ENCODE assay signal across 20 cellular contexts in genomic region chr21:38088916-38089762, GRCh38.
"Had no signal": no experiment of that assay in that cellular context is flagged by ENCODE, and none has a peak within 500 bp of the region (broad histone marks: within the 10 kb centered on the region; RNA-seq: fewer than 3 reads in every experiment).

No MANE protein-coding gene starts in this region.

- H3K9me3 ChIP-seq: left lung, lower lobe of right lung, ovary, thyroid gland, vagina had no signal

- H3K4me3 ChIP-seq: dorsolateral prefrontal cortex, left lung, lower lobe of right lung, ovary, smooth muscle cell, thyroid gland, vagina had no signal

- H3K4me2 ChIP-seq: smooth muscle cell had no signal

- ATAC-seq: left lung; lower lobe of right lung; natural killer cell; sciatic nerve; stimulated activated naive CD8-positive, alpha-beta T cell treated with anti-CD3 and anti-CD28 coated beads, Interleukin-15, amount 100 ng/mL, for 72 hours had no signal

- H3K27me3 ChIP-seq: ovary, thyroid gland, vagina had no signal

- H3K4me1 ChIP-seq: left lung, lower lobe of right lung, thyroid gland, vagina had no signal

- H3K27ac ChIP-seq: dorsolateral prefrontal cortex, left lung, lower lobe of right lung, ovary, thyroid gland, vagina had no signal

- DNase-seq: dorsolateral prefrontal cortex; effector CD4-positive, alpha-beta T cell; kidney; left lung; lower lobe of right lung; natural killer cell; occipital lobe; ovary; retina; stimulated activated CD4-positive, alpha-beta T cell treated with anti-CD3 and anti-CD28 coated beads, Interleukin-12 subunit alpha, Interleukin-12 subunit beta, amount 100 ng/mL, for 4 hours; stimulated activated CD4-positive, alpha-beta T cell treated with anti-CD3 and anti-CD28 coated beads, Interleukin-1b, Interleukin-23, amount 100 ng/mL, for 48 hours; stimulated activated CD4-positive, alpha-beta T cell treated with anti-CD3 and anti-CD28 coated beads, Interleukin-4, amount 100 ng/mL, for 1 hour; stimulated activated CD8-positive, alpha-beta memory T cell treated with anti-CD3 and anti-CD28 coated beads, Interleukin-4, amount 100 ng/mL, for 48 hours; stimulated activated naive CD4-positive, alpha-beta T cell; stimulated activated naive CD8-positive, alpha-beta T cell treated with anti-CD3 and anti-CD28 coated beads, Interleukin-15, amount 100 ng/mL, for 72 hours; thyroid gland; trophoblast cell had no signal

- H3K36me3 ChIP-seq: left lung, lower lobe of right lung, ovary, thyroid gland, vagina had no signal
